In genomic region chr9:120974921-120975320, GRCh38 we compare ENCODE assay signal across 16 cellular contexts. TPM values are rescaled to one million over a fixed set of nuclear protein-coding genes. Genes with fewer than 3 reads are reported as not detected.
DNase-seq lines count a peak whose midpoint lies in the region; ATAC-seq, FAIRE-seq and TF ChIP-seq lines count a peak whose summit lies in the region.
"Had no signal": no experiment of that assay in that cellular context is flagged by ENCODE, and none has a peak within 500 bp of the region (broad histone marks: within the 10 kb centered on the region; RNA-seq: fewer than 3 reads in every experiment).

No MANE protein-coding gene starts in this region.

- TF ChIP-seq POLR2A in stomach (IDR thresholded peaks at IDR 0.05) (no peak), suprapubic skin (IDR thresholded peaks at IDR 0.05) (no peak)

- no TSS peak for BruUV-seq in OCI-LY7 (replicated peaks; lab: Mats Ljungman, UMichigan)

- peak overlapping the region; percentile 69 for H3K27ac Mint-ChIP-seq in activated naive CD4-positive, alpha-beta T cell treated with anti-CD3 and anti-CD28 coated beads, Interleukin-2, amount 50 U/mL, for 24 hours
- no peak overlapping the region for H3K27ac Mint-ChIP-seq in activated naive CD4-positive, alpha-beta T cell treated with anti-CD3 and anti-CD28 coated beads, Interleukin-2, amount 10 ng/mL, durations not matched to agents 7 days and 5 days
- H3K27ac Mint-ChIP-seq in activated naive CD8-positive, alpha-beta T cell treated with anti-CD3 and anti-CD28 coated beads for 36 hours: peak overlapping the region; percentile 50

- H3K4me3 ChIP-seq in OCI-LY7 (ENCODE audit: low read depth, low read length, poor library complexity, severe bottlenecking) (no peak overlapping the region), stomach (no peak overlapping the region), suprapubic skin (no peak overlapping the region)
- H3K4me3 ChIP-seq: SK-N-MC had no signal

- H3K79me2 ChIP-seq in OCI-LY7 (ENCODE audit: insufficient read depth, low read depth, low read length): no peaks in the 10 kb centered on the region

- no peaks in the 10 kb centered on the region for H3K36me3 ChIP-seq in OCI-LY7 (ENCODE audit: insufficient read depth, low read length)
- H3K36me3 ChIP-seq in stomach: peaks cover under 1 to 24% (median 12%) of the 10 kb centered on the region in 4 donors
- H3K36me3 ChIP-seq in suprapubic skin: no peaks in the 10 kb centered on the region

- H3K4me3 Mint-ChIP-seq in activated naive CD4-positive, alpha-beta T cell treated with anti-CD3 and anti-CD28 coated beads, Interleukin-2, amount 50 U/mL, for 24 hours: no peak overlapping the region
- H3K4me3 Mint-ChIP-seq in activated naive CD4-positive, alpha-beta T cell treated with anti-CD3 and anti-CD28 coated beads, Interleukin-2, amount 10 ng/mL, durations not matched to agents 7 days and 5 days: no peak overlapping the region
- no peak overlapping the region for H3K4me3 Mint-ChIP-seq in activated naive CD8-positive, alpha-beta T cell treated with anti-CD3 and anti-CD28 coated beads for 36 hours

- H3K9me3 ChIP-seq in OCI-LY7 (ENCODE audit: low read length) (no peaks in the 10 kb centered on the region), stomach (no peaks in the 10 kb centered on the region), suprapubic skin (no peaks in the 10 kb centered on the region)

- CTCF ChIA-PET in activated naive CD4-positive, alpha-beta T cell treated with anti-CD3 and anti-CD28 coated beads, Interleukin-2, amount 10 ng/mL, durations not matched to agents 7 days and 5 days (lab: Charles Lee): no interaction called here
- CTCF ChIA-PET in OCI-LY7 (lab: Charles Lee; ENCODE audit: unreplicated experiment): no interaction called here

- no peak for ATAC-seq in GM18511 (IDR thresholded peaks at IDR 0.05; ENCODE audit: unreplicated experiment)

- peaks cover 25% of the 10 kb centered on the region for H3K4me1 Mint-ChIP-seq in activated naive CD4-positive, alpha-beta T cell treated with anti-CD3 and anti-CD28 coated beads, Interleukin-2, amount 50 U/mL, for 24 hours
- peaks cover 17% of the 10 kb centered on the region for H3K4me1 Mint-ChIP-seq in activated naive CD4-positive, alpha-beta T cell treated with anti-CD3 and anti-CD28 coated beads, Interleukin-2, amount 10 ng/mL, durations not matched to agents 7 days and 5 days
- peaks cover 19% of the 10 kb centered on the region for H3K4me1 Mint-ChIP-seq in activated naive CD8-positive, alpha-beta T cell treated with anti-CD3 and anti-CD28 coated beads for 36 hours

- TF ChIP-seq CTCF in OCI-LY7 (conservative IDR thresholded peaks at IDR 0.05; ENCODE audit: low read length) (no peak), stomach (IDR thresholded peaks at IDR 0.05) (no peak), suprapubic skin (IDR thresholded peaks at IDR 0.05) (no peak)

- H3K4me2 ChIP-seq in OCI-LY7 (ENCODE audit: low read length): peak overlapping the region; percentile 35

- H3K27me3 Mint-ChIP-seq in activated naive CD4-positive, alpha-beta T cell treated with anti-CD3 and anti-CD28 coated beads, Interleukin-2, amount 50 U/mL, for 24 hours: no peaks in the 10 kb centered on the region
- peaks cover 5% of the 10 kb centered on the region for H3K27me3 Mint-ChIP-seq in activated naive CD4-positive, alpha-beta T cell treated with anti-CD3 and anti-CD28 coated beads, Interleukin-2, amount 10 ng/mL, durations not matched to agents 7 days and 5 days
- no peaks in the 10 kb centered on the region for H3K27me3 Mint-ChIP-seq in activated naive CD8-positive, alpha-beta T cell treated with anti-CD3 and anti-CD28 coated beads for 36 hours

- WGBS in stomach, 5 donors: 71 to 94% (median 79%) methylated on average over 1 of the region's 1 CpG
- WGBS in suprapubic skin: 79% methylated on average over 1 of the region's 1 CpG

- no peaks in the 10 kb centered on the region for H3K9me3 Mint-ChIP-seq in activated naive CD4-positive, alpha-beta T cell treated with anti-CD3 and anti-CD28 coated beads, Interleukin-2, amount 50 U/mL, for 24 hours
- H3K9me3 Mint-ChIP-seq in activated naive CD4-positive, alpha-beta T cell treated with anti-CD3 and anti-CD28 coated beads, Interleukin-2, amount 10 ng/mL, durations not matched to agents 7 days and 5 days: no peaks in the 10 kb centered on the region
- no peaks in the 10 kb centered on the region for H3K9me3 Mint-ChIP-seq in activated naive CD8-positive, alpha-beta T cell treated with anti-CD3 and anti-CD28 coated beads for 36 hours

- DNase-seq in activated naive CD4-positive, alpha-beta T cell treated with anti-CD3 and anti-CD28 coated beads, Interleukin-2, amount 10 ng/mL, durations not matched to agents 7 days and 5 days: no peak
- DNase-seq in OCI-LY7 (ENCODE audit: low spot score): peak; percentile 27
- no peak for DNase-seq in activated naive CD8-positive, alpha-beta T cell treated with anti-CD3 and anti-CD28 coated beads for 36 hours
- no peak for DNase-seq in stomach
- DNase-seq in suprapubic skin (ENCODE audit: low spot score in 2 of 2): no peak
- no peak for DNase-seq in RCC 7860 (ENCODE audit: low spot score)
- DNase-seq: hippocampal formation, NCI-H2029, NCI-H524 had no signal

- H3K36me3 Mint-ChIP-seq in activated naive CD4-positive, alpha-beta T cell treated with anti-CD3 and anti-CD28 coated beads, Interleukin-2, amount 50 U/mL, for 24 hours: peaks cover 2% of the 10 kb centered on the region
- no peaks in the 10 kb centered on the region for H3K36me3 Mint-ChIP-seq in activated naive CD4-positive, alpha-beta T cell treated with anti-CD3 and anti-CD28 coated beads, Interleukin-2, amount 10 ng/mL, durations not matched to agents 7 days and 5 days
- H3K36me3 Mint-ChIP-seq in activated naive CD8-positive, alpha-beta T cell treated with anti-CD3 and anti-CD28 coated beads for 36 hours: no peaks in the 10 kb centered on the region

- POLR2A ChIA-PET in OCI-LY7 (lab: Charles Lee): interaction anchor here (0.6 to 1.1 kb wide), 2 partner anchors 10 to 116 kb away, joined by 3 read pairs; no protein-coding TSS in a partner anchor

- no peaks in the 10 kb centered on the region for H4K20me1 ChIP-seq in OCI-LY7 (ENCODE audit: insufficient read depth, low read length)

- TF ChIP-seq EP300 in stomach (IDR thresholded peaks at IDR 0.05) (no peak), suprapubic skin (IDR thresholded peaks at IDR 0.05) (no peak)

- H3K4me1 ChIP-seq in OCI-LY7 (ENCODE audit: insufficient read depth, low read length, poor library complexity, severe bottlenecking) (peaks cover 16% of the 10 kb centered on the region), stomach (peaks cover 0 to 9% (median 2%) of the 10 kb centered on the region in 4 donors), suprapubic skin (no peaks in the 10 kb centered on the region)

- H2AFZ ChIP-seq in OCI-LY7 (ENCODE audit: low read length): peak overlapping the region; percentile 53

- intact Hi-C loops in OCI-LY7 (cut with micrococcal nuclease; ENCODE audit: unreplicated experiment) (no loop called here), stomach (cut with DNase I; ENCODE audit: low total_unique reads) (no loop called here)

- no peaks in the 10 kb centered on the region for H3K27me3 ChIP-seq in stomach
- H3K27me3 ChIP-seq in suprapubic skin: no peaks in the 10 kb centered on the region

- no peak for FAIRE-seq in RCC 7860 (lab: Jason Lieb, UNC)
- FAIRE-seq: GM18507, GM19239, HTR-8/SVneo had no signal

- H3K27ac ChIP-seq in OCI-LY7 (ENCODE audit: low read depth, low read length, poor library complexity, severe bottlenecking) (no peak overlapping the region), stomach (no peak overlapping the region), suprapubic skin (no peak overlapping the region)
- H3K27ac ChIP-seq: SK-N-MC, VCaP had no signal

- H3K9me2 ChIP-seq in OCI-LY7 (ENCODE audit: insufficient read depth, low read length): no peaks in the 10 kb centered on the region

RNA-seq across cellular contexts. Expression of gene TRAF1, which starts 48.3 kb away (rescaled TPM):
- 23.7 and 24.2 TPM in 2 replicates for total RNA-seq in OCI-LY7 (2014; rRNA removed; shearing (Covaris generic))
- 40.3 and 50.5 TPM in 2 replicates for total RNA-seq in OCI-LY7 (2022)
- total RNA-seq in activated naive CD8-positive, alpha-beta T cell treated with anti-CD3 and anti-CD28 coated beads for 36 hours: 100 to 1,000 TPM; 169 to 170 TPM
- 10 to 100 TPM in 1 of 5 donors, 1 to 10 TPM in 3, under 1 TPM in 1; 0.58 to 10.3 (median 2.8) TPM for total RNA-seq in stomach
- polyA plus RNA-seq in stomach: 1 to 10 TPM; 2.3 to 6.8 (median 3.7) TPM
- 10 to 100 TPM in 1 of 4 donors, 1 to 10 TPM in 3; 3.5 to 12.2 (median 7.5) TPM for total RNA-seq in suprapubic skin
